1 cellular context compared by ENCODE assay signal in the genomic region with DNA sequence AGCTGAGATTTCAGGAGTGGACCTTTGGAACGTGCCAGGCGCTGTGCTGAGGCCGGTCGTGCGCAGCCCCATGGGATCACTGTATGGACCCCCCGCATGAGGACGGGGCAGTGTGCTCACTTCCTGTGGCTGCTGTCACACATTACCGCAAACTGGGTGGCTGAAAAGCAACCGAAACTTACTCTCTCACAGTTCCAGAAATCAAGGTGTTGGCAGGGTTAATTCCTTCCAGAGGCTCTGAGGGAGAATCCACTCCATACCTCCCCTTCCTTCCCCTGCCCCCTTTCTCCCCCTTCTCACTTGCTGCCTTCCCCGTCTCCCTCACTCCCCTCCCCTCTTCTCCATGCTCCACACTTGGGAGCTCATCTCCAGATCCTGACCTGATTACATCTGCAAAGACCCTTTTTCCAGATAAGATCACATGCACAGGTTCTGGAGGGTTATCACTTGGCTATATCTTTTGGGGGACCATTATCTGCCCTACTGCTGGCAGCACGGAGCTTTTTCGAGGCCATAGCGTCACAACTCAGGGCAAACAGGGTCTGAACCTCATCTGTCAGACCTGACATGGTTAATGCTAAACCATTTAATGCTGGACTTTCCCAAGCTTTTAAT.
TF ChIP-seq lines count a peak whose summit lies in the region.

No MANE protein-coding gene starts in this region.

TF ChIP-seq in GM12878, 131 proteins besides CTCF, POLR2A, EP300 and RAD21 (continued from another document):
- TF ChIP-seq IRF3 (IDR thresholded peaks at IDR 0.05): no peak
- TF ChIP-seq HDAC6 (IDR thresholded peaks at IDR 0.05; ENCODE audit: unreplicated experiment): no peak
- 0 out of 2 replicates have a peak, but pooled peaks have one; percentile 53 for TF ChIP-seq MTA3 (IDR thresholded peaks at IDR 0.05; ENCODE audit: borderline replicate concordance, low read length)
- TF ChIP-seq NBN (IDR thresholded peaks at IDR 0.05): peak; percentile 51
- TF ChIP-seq, protein P1, sequence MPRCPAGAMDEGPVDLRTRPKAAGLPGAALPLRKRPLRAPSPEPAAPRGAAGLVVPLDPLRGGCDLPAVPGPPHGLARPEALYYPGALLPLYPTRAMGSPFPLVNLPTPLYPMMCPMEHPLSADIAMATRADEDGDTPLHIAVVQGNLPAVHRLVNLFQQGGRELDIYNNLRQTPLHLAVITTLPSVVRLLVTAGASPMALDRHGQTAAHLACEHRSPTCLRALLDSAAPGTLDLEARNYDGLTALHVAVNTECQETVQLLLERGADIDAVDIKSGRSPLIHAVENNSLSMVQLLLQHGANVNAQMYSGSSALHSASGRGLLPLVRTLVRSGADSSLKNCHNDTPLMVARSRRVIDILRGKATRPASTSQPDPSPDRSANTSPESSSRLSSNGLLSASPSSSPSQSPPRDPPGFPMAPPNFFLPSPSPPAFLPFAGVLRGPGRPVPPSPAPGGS (IDR thresholded peaks at IDR 0.05; ENCODE audit: borderline replicate concordance, insufficient read depth, low read depth, low read length, poor library complexity, severe bottlenecking): no peak
- no peak for TF ChIP-seq PAX8 (IDR thresholded peaks at IDR 0.05)
- TF ChIP-seq TARDBP (IDR thresholded peaks at IDR 0.05; ENCODE audit: borderline replicate concordance): 0 out of 2 replicates have a peak, but pooled peaks have one; percentile 7
- TF ChIP-seq, protein P2, sequence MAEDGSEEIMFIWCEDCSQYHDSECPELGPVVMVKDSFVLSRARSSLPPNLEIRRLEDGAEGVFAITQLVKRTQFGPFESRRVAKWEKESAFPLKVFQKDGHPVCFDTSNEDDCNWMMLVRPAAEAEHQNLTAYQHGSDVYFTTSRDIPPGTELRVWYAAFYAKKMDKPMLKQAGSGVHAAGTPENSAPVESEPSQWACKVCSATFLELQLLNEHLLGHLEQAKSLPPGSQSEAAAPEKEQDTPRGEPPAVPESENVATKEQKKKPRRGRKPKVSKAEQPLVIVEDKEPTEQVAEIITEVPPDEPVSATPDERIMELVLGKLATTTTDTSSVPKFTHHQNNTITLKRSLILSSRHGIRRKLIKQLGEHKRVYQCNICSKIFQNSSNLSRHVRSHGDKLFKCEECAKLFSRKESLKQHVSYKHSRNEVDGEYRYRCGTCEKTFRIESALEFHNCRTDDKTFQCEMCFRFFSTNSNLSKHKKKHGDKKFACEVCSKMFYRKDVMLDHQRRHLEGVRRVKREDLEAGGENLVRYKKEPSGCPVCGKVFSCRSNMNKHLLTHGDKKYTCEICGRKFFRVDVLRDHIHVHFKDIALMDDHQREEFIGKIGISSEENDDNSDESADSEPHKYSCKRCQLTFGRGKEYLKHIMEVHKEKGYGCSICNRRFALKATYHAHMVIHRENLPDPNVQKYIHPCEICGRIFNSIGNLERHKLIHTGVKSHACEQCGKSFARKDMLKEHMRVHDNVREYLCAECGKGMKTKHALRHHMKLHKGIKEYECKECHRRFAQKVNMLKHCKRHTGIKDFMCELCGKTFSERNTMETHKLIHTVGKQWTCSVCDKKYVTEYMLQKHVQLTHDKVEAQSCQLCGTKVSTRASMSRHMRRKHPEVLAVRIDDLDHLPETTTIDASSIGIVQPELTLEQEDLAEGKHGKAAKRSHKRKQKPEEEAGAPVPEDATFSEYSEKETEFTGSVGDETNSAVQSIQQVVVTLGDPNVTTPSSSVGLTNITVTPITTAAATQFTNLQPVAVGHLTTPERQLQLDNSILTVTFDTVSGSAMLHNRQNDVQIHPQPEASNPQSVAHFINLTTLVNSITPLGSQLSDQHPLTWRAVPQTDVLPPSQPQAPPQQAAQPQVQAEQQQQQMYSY (CRISPR knock-in tag; IDR thresholded peaks at IDR 0.05): no peak
- peak; percentile 94 for TF ChIP-seq RUNX3 (IDR thresholded peaks at IDR 0.05; ENCODE audit: low read length)
- no peak for TF ChIP-seq RELA (IDR thresholded peaks at IDR 0.05; ENCODE audit: borderline replicate concordance, partially characterized antibody)
